10 cellular contexts compared by ENCODE assay signal in genomic region chr2:204967199-204967995, GRCh38.
A peak's percentile ranks its signal among the peaks of the same experiment; 100 is the strongest.
DNase-seq lines count a peak whose midpoint lies in the region; TF ChIP-seq lines count a peak whose summit lies in the region.
"Had no signal": no experiment of that assay in that cellular context is flagged by ENCODE, and none has a peak within 500 bp of the region (broad histone marks: within the 10 kb centered on the region; RNA-seq: fewer than 3 reads in every experiment).

No MANE protein-coding gene starts in this region.

- H3K9me3 Mint-ChIP-seq in activated T-helper 2 cell treated with anti-CD3 and anti-CD28 coated beads, Interferon-gamma antibody, Interleukin-2, Interleukin-4, amounts not matched to agents 10 μg/mL and 5 μg/mL and 100 μg/mL, durations not matched to agents 14 hours and 24 hours and 36 hours: peaks cover 6% of the 10 kb centered on the region

- no peak overlapping the region for H3K14ac ChIP-seq in neuronal stem cell (ENCODE audit: low read length)

- H3K27me3 Mint-ChIP-seq in activated T-helper 2 cell treated with anti-CD3 and anti-CD28 coated beads, Interferon-gamma antibody, Interleukin-2, Interleukin-4, amounts not matched to agents 10 μg/mL and 5 μg/mL and 100 μg/mL, durations not matched to agents 14 hours and 24 hours and 36 hours (ENCODE audit: low read depth): no peaks in the 10 kb centered on the region

- no peak for TF ChIP-seq EP300 in transverse colon (IDR thresholded peaks at IDR 0.05; ENCODE audit: low read depth)

- no peak overlapping the region for H3K18ac ChIP-seq in neuronal stem cell (ENCODE audit: low read length)

- H3K4me1 ChIP-seq in neuronal stem cell (ENCODE audit: control insufficient read depth in 2 of 2, insufficient read depth in 1 of 2, low read depth in 1 of 2, low read length in 2 of 2) (peaks cover 5% of the 10 kb centered on the region in 2 donors), transverse colon (peaks cover 0 to 1% (median 0%) of the 10 kb centered on the region in 4 donors)
- H3K4me1 ChIP-seq: body of pancreas had no signal

- H3K4me3 ChIP-seq in GM12865 (ENCODE audit: low read depth, low read length) (no peak overlapping the region), neuronal stem cell (ENCODE audit: low read length in 2 of 2) (no peak overlapping the region), transverse colon (no peak overlapping the region)
- H3K4me3 ChIP-seq: body of pancreas had no signal

- in situ Hi-C loops in transverse colon (cut with MboI; ENCODE audit: low pct_ligation_motif_present in 1 of 4, low pct_unique_long_range_greater_than_20kb in 1 of 4, low sequenced_read_pairs in 3 of 4) (no loop called here), G401 (cut with HindIII; ENCODE audit: low sequenced_read_pairs) (no loop called here)

- DNase-seq in GM12865 (ENCODE audit: low read depth): peak; percentile 3
- DNase-seq in T-helper 22 cell (ENCODE audit: low read depth): peak; percentile 4
- DNase-seq in activated T-helper 2 cell treated with anti-CD3 and anti-CD28 coated beads, Interferon-gamma antibody, Interleukin-2, Interleukin-4, amounts not matched to agents 10 μg/mL and 5 μg/mL and 100 μg/mL, durations not matched to agents 14 hours and 24 hours and 36 hours (ENCODE audit: low spot score): peak; percentile 72
- no peak for DNase-seq in neuronal stem cell (ENCODE audit: low spot score)
- no peak for DNase-seq in transverse colon
- DNase-seq in NK-92 (lab: John Stamatoyannopoulos, UW; ENCODE audit: unreplicated experiment): no peak
- DNase-seq in RKO (ENCODE audit: low spot score): no peak
- DNase-seq in G401 (ENCODE audit: low spot score): no peak
- DNase-seq: SHP77 treated with DMSO at 0.1 percent for 48 hours had no signal

- no peak overlapping the region for H2AFZ ChIP-seq in neuronal stem cell (ENCODE audit: low read length)

- no peak overlapping the region for H2BK5ac ChIP-seq in neuronal stem cell (ENCODE audit: low read length)

- no peak overlapping the region for H4K8ac ChIP-seq in neuronal stem cell (ENCODE audit: low read depth, low read length)

- no peak overlapping the region for H2BK15ac ChIP-seq in neuronal stem cell (ENCODE audit: low read length)

- TF ChIP-seq POLR2A in transverse colon (IDR thresholded peaks at IDR 0.05): no peak

- no peaks in the 10 kb centered on the region for H3K27me3 ChIP-seq in neuronal stem cell (ENCODE audit: control insufficient read depth in 3 of 3, insufficient read depth in 3 of 3, low read depth in 1 of 3, low read length in 3 of 3)
- H3K27me3 ChIP-seq in transverse colon: no peaks in the 10 kb centered on the region
- H3K27me3 ChIP-seq: body of pancreas had no signal

- no peak overlapping the region for H3K9ac ChIP-seq in neuronal stem cell (ENCODE audit: low read depth, low read length, poor library complexity)

- H3K9me3 ChIP-seq in neuronal stem cell (replicated peaks in 1 of 2; ENCODE audit: control insufficient read depth in 2 of 2, insufficient read depth in 1 of 2, low read depth in 1 of 2, low read length in 2 of 2): no peaks in the 10 kb centered on the region
- H3K9me3 ChIP-seq in transverse colon: no peaks in the 10 kb centered on the region
- H3K9me3 ChIP-seq: body of pancreas had no signal

- peaks cover 52% of the 10 kb centered on the region for H3K4me1 Mint-ChIP-seq in activated T-helper 2 cell treated with anti-CD3 and anti-CD28 coated beads, Interferon-gamma antibody, Interleukin-2, Interleukin-4, amounts not matched to agents 10 μg/mL and 5 μg/mL and 100 μg/mL, durations not matched to agents 14 hours and 24 hours and 36 hours (ENCODE audit: low read depth)

- no peaks in the 10 kb centered on the region for H3K79me1 ChIP-seq in neuronal stem cell (ENCODE audit: low read depth, low read length)

- H3K27ac ChIP-seq in neuronal stem cell (replicated peaks; ENCODE audit: low read length) (no peak overlapping the region), transverse colon (no peak overlapping the region)
- H3K27ac ChIP-seq: body of pancreas had no signal

- H3K27ac Mint-ChIP-seq in activated T-helper 2 cell treated with anti-CD3 and anti-CD28 coated beads, Interferon-gamma antibody, Interleukin-2, Interleukin-4, amounts not matched to agents 10 μg/mL and 5 μg/mL and 100 μg/mL, durations not matched to agents 14 hours and 24 hours and 36 hours: peak overlapping the region; percentile 81

- H3K4me3 Mint-ChIP-seq in activated T-helper 2 cell treated with anti-CD3 and anti-CD28 coated beads, Interferon-gamma antibody, Interleukin-2, Interleukin-4, amounts not matched to agents 10 μg/mL and 5 μg/mL and 100 μg/mL, durations not matched to agents 14 hours and 24 hours and 36 hours (ENCODE audit: low read depth): peak overlapping the region; percentile 6

- WGBS in neuronal stem cell (ENCODE audit: extremely low coverage in 2 of 2, insufficient read length in 2 of 2, insufficient replicate concordance in 1 of 2), 2 donors: no CpG with 5 or more reads among the region's 7 CpGs
- WGBS in transverse colon (ENCODE audit: low coverage in 1 of 2), 2 donors: 62 to 67% methylated on average over 5 to 7 of the region's 7 CpGs

- H3K36me3 Mint-ChIP-seq in activated T-helper 2 cell treated with anti-CD3 and anti-CD28 coated beads, Interferon-gamma antibody, Interleukin-2, Interleukin-4, amounts not matched to agents 10 μg/mL and 5 μg/mL and 100 μg/mL, durations not matched to agents 14 hours and 24 hours and 36 hours (ENCODE audit: low read depth): peaks cover 43% of the 10 kb centered on the region

- no peak overlapping the region for H3K4ac ChIP-seq in neuronal stem cell (ENCODE audit: low read length)

- intact Hi-C loops in activated T-helper 2 cell treated with anti-CD3 and anti-CD28 coated beads, Interferon-gamma antibody, Interleukin-2, Interleukin-4, amounts not matched to agents 10 μg/mL and 5 μg/mL and 100 μg/mL, durations not matched to agents 14 hours and 24 hours and 36 hours (cut with micrococcal nuclease): loop anchor here (1.0 to 10.0 kb wide), 3 partner anchors 9 to 717 kb away; partner anchors contain the start of gene NRP2
- intact Hi-C loops in transverse colon (cut with DNase I; ENCODE audit: low total_unique reads): no loop called here

- H3K36me3 ChIP-seq in neuronal stem cell (replicated peaks in 1 of 2; ENCODE audit: control insufficient read depth in 2 of 2, insufficient read depth in 2 of 2, low read length in 2 of 2) (no peaks in the 10 kb centered on the region), transverse colon (no peaks in the 10 kb centered on the region)

- H3K23ac ChIP-seq in neuronal stem cell (ENCODE audit: low read depth, low read length, poor library complexity): no peak overlapping the region

- no peak overlapping the region for H3K4me2 ChIP-seq in neuronal stem cell (ENCODE audit: insufficient read depth, low read length, poor library complexity, severe bottlenecking)

- TF ChIP-seq CTCF in GM12865 (IDR thresholded peaks at IDR 0.05; ENCODE audit: insufficient read depth, low read depth, low read length, missing control alignments) (no peak), transverse colon (IDR thresholded peaks at IDR 0.05) (no peak)

- H4K91ac ChIP-seq in neuronal stem cell (ENCODE audit: low read depth, low read length, poor library complexity): peak overlapping the region; percentile 44

- no peak overlapping the region for H2BK120ac ChIP-seq in neuronal stem cell (ENCODE audit: low read depth, low read length)

- no peak overlapping the region for H2AK5ac ChIP-seq in neuronal stem cell (ENCODE audit: low read depth, low read length)

- no peak overlapping the region for H2BK12ac ChIP-seq in neuronal stem cell (ENCODE audit: low read length)

Comparison
In these comparisons a context has a peak if more than half of its experiments do, and no peak if none do; other contexts are left out.
1. DNase-seq: peak in GM12865 (single experiment), T-helper 22 cell (single experiment) and activated T-helper 2 cell treated with anti-CD3 and anti-CD28 coated beads, Interferon-gamma antibody, Interleukin-2, Interleukin-4, amounts not matched to agents 10 μg/mL and 5 μg/mL and 100 μg/mL, durations not matched to agents 14 hours and 24 hours and 36 hours (single experiment); none in neuronal stem cell (single experiment), transverse colon (single experiment), NK-92 (single experiment), RKO (single experiment) and G401 (single experiment).